In genomic region chr1:171258429-171258828, GRCh38 we compare ENCODE assay signal across 23 cellular contexts. TPM values are rescaled to one million over a fixed set of nuclear protein-coding genes. Genes with fewer than 3 reads are reported as not detected.
DNase-seq lines count a peak whose midpoint lies in the region; ATAC-seq, FAIRE-seq and TF ChIP-seq lines count a peak whose summit lies in the region.
"Had no signal": no experiment of that assay in that cellular context is flagged by ENCODE, and none has a peak within 500 bp of the region (broad histone marks: within the 10 kb centered on the region; RNA-seq: fewer than 3 reads in every experiment).

No MANE protein-coding gene starts in this region.

- no peak overlapping the region for H4K8ac ChIP-seq in H1 (ENCODE audit: extremely low read depth, insufficient read depth, low read length)

- H3K27me3 Mint-ChIP-seq in neural progenitor cell (ENCODE audit: insufficient read depth, low read depth) (peaks cover 6% of the 10 kb centered on the region), Calu3 (ENCODE audit: unreplicated experiment) (peaks cover 14% of the 10 kb centered on the region)
- peaks cover 10 to 22% (median 16%) of the 10 kb centered on the region in 5 donors for H3K27me3 Mint-ChIP-seq in naive thymus-derived CD4-positive, alpha-beta T cell

- H4K91ac ChIP-seq in H1 (replicated peaks; ENCODE audit: insufficient read length, low read length): peak overlapping the region; percentile 5

- peaks cover 0 to 14% (median 0%) of the 10 kb centered on the region in 12 donors for H3K4me1 ChIP-seq in heart left ventricle
- peaks cover 9 to 16% (median 14%) of the 10 kb centered on the region in 4 experiments for H3K4me1 ChIP-seq in H1 (replicated peaks in 1 of 4; ENCODE audit: control insufficient read depth in 3 of 4, insufficient read depth in 4 of 4, low read length in 3 of 4)
- peaks cover 24% of the 10 kb centered on the region for H3K4me1 ChIP-seq in neural progenitor cell
- peaks cover 5% of the 10 kb centered on the region for H3K4me1 ChIP-seq in upper lobe of right lung
- H3K4me1 ChIP-seq in naive thymus-derived CD4-positive, alpha-beta T cell (ENCODE audit: control insufficient read depth in 2 of 2, insufficient read depth in 2 of 2, low read length in 2 of 2): no peaks in the 10 kb centered on the region
- H3K4me1 ChIP-seq: BLaER1 had no signal

- no peaks in the 10 kb centered on the region for H3K79me1 ChIP-seq in H1 (ENCODE audit: low read depth, low read length)

- H3K56ac ChIP-seq in H1 (replicated peaks; ENCODE audit: insufficient read length, low read depth, low read length): no peak overlapping the region

- H3K9me3 Mint-ChIP-seq in neural progenitor cell: no peaks in the 10 kb centered on the region
- peaks cover 0 to 2% (median 0%) of the 10 kb centered on the region in 11 donors for H3K9me3 Mint-ChIP-seq in naive thymus-derived CD4-positive, alpha-beta T cell
- H3K9me3 Mint-ChIP-seq in Calu3 (ENCODE audit: low read depth, unreplicated experiment): no peaks in the 10 kb centered on the region
- H3K9me3 Mint-ChIP-seq: CD8-positive, alpha-beta T cell had no signal

- TF ChIP-seq POLR2A in heart left ventricle (IDR thresholded peaks at IDR 0.05): no peak
- TF ChIP-seq POLR2A in H1 (IDR thresholded peaks at IDR 0.05; ENCODE audit: control extremely low read depth in 1 of 2, low read depth in 2 of 2, low read length in 2 of 2): no peak

- no peak overlapping the region for H3K27ac Mint-ChIP-seq in neural progenitor cell
- H3K27ac Mint-ChIP-seq in naive thymus-derived CD4-positive, alpha-beta T cell: no peak overlapping the region
- H3K27ac Mint-ChIP-seq in Calu3 (ENCODE audit: unreplicated experiment): no peak overlapping the region
- H3K27ac Mint-ChIP-seq: CD8-positive, alpha-beta T cell had no signal

- WGBS in heart left ventricle, 4 donors: 68 to 79% (median 79%) methylated on average over 3 of the region's 3 CpGs
- WGBS in H1 (ENCODE audit: extremely low coverage in 1 of 2, insufficient coverage in 1 of 2, insufficient read length in 1 of 2, insufficient replicate concordance in 2 of 2, low coverage in 1 of 2, low lambda C conversion rate in 2 of 2, missing lambda C conversion rate in 1 of 2), 2 experiments: 82% methylated on average over 3 of the region's 3 CpGs; no CpG with 5 or more reads in 1 of the 2 experiments

- H3K4me2 ChIP-seq in H1 (ENCODE audit: insufficient read depth in 1 of 2, low read depth in 2 of 2, low read length in 2 of 2) (no peak overlapping the region; a peak in 1 of 4 replicates), neural progenitor cell (peak overlapping the region; percentile 60)
- H3K4me2 ChIP-seq: BLaER1 had no signal

- peak overlapping the region in 1 of 12 donors; percentile 15 for H3K4me3 ChIP-seq in heart left ventricle
- H3K4me3 ChIP-seq in H1 (ENCODE audit: extremely low read depth in 1 of 4, insufficient read depth in 2 of 4, low read depth in 3 of 4, low read length in 4 of 4): no peak overlapping the region
- peak overlapping the region; percentile 4 for H3K4me3 ChIP-seq in neural progenitor cell
- no peak overlapping the region for H3K4me3 ChIP-seq in upper lobe of right lung
- no peak overlapping the region for H3K4me3 ChIP-seq in naive thymus-derived CD4-positive, alpha-beta T cell (ENCODE audit: low read length)
- H3K4me3 ChIP-seq: BLaER1, GM12878, K562 had no signal

- no peaks in the 10 kb centered on the region for H3K36me3 ChIP-seq in heart left ventricle
- no peaks in the 10 kb centered on the region for H3K36me3 ChIP-seq in H1 (ENCODE audit: control insufficient read depth in 2 of 4, insufficient read depth in 4 of 4, low read length in 3 of 4)
- H3K36me3 ChIP-seq in neural progenitor cell: no peaks in the 10 kb centered on the region
- H3K36me3 ChIP-seq in upper lobe of right lung: no peaks in the 10 kb centered on the region
- H3K36me3 ChIP-seq in naive thymus-derived CD4-positive, alpha-beta T cell (ENCODE audit: control insufficient read depth in 2 of 3, insufficient read depth in 3 of 3, low read length in 3 of 3): no peaks in the 10 kb centered on the region
- H3K36me3 ChIP-seq: BLaER1 had no signal

- TF ChIP-seq EP300 in H1 (IDR thresholded peaks at IDR 0.05; ENCODE audit: borderline replicate concordance in 1 of 2, low read depth in 2 of 2, low read length in 2 of 2): no peak

- H2BK20ac ChIP-seq in H1 (ENCODE audit: low read length): peak overlapping the region; percentile 48

- CTCF ChIA-PET in H1 (lab: Charles Lee; ENCODE audit: partially characterized antibody): interaction anchor here (0.5 to 11.5 kb wide), 10 partner anchors 12 to 1822 kb away, joined by 3 to 78 read pairs (median 4); partner anchors contain the start of genes FMO1 and FMO4
- CTCF ChIA-PET in naive thymus-derived CD4-positive, alpha-beta T cell (lab: Charles Lee): no interaction called here
- CTCF ChIA-PET in Calu3 (lab: Charles Lee): interaction anchor here (0.7 kb wide), 1 partner anchor 13 kb away, joined by 3 read pairs; no protein-coding TSS in a partner anchor

- no peaks in the 10 kb centered on the region for H4K20me1 ChIP-seq in H1 (replicated peaks in 1 of 2; ENCODE audit: control insufficient read depth in 1 of 2, insufficient read depth in 2 of 2, low read length in 2 of 2)
- no peaks in the 10 kb centered on the region for H4K20me1 ChIP-seq in neural progenitor cell (ENCODE audit: low read depth)
- H4K20me1 ChIP-seq: BLaER1 had no signal

- ATAC-seq in left ventricle myocardium superior: peak; percentile 14
- ATAC-seq in heart left ventricle: no peak
- no peak for ATAC-seq in esophagus mucosa
- ATAC-seq in upper lobe of right lung: no peak
- no peak for ATAC-seq in naive thymus-derived CD4-positive, alpha-beta T cell
- ATAC-seq: CD8-positive, alpha-beta T cell; GM12878; K562; PC-3 had no signal

- H2BK15ac ChIP-seq in H1 (ENCODE audit: low read length): no peak overlapping the region

- H3K18ac ChIP-seq in H1 (ENCODE audit: extremely low read depth, low read length): peak overlapping the region; percentile 82

- H3K79me2 ChIP-seq in H1 (ENCODE audit: control insufficient read depth in 1 of 2, insufficient read depth in 2 of 2, low read length in 2 of 2): no peaks in the 10 kb centered on the region
- H3K79me2 ChIP-seq in neural progenitor cell (ENCODE audit: low read depth): no peaks in the 10 kb centered on the region

- no peak overlapping the region for H4K5ac ChIP-seq in H1 (ENCODE audit: insufficient read length, low read depth, low read length)

- H2AK5ac ChIP-seq in H1 (ENCODE audit: low read depth, low read length): 0 out of 2 replicates have a peak overlapping the region, but pooled peaks have one; percentile 41

- H3K9me3 ChIP-seq in heart left ventricle (no peaks in the 10 kb centered on the region), H1 (ENCODE audit: insufficient read depth in 2 of 2, low read depth in 1 of 2, low read length in 1 of 2) (no peaks in the 10 kb centered on the region), neural progenitor cell (ENCODE audit: low read depth) (no peaks in the 10 kb centered on the region), upper lobe of right lung (no peaks in the 10 kb centered on the region)
- no peaks in the 10 kb centered on the region for H3K9me3 ChIP-seq in naive thymus-derived CD4-positive, alpha-beta T cell (ENCODE audit: control insufficient read depth in 2 of 3, low read length in 3 of 3)
- H3K9me3 ChIP-seq: BLaER1 had no signal

- BruUV-seq in Calu3 (replicated peaks; lab: Mats Ljungman, UMichigan): no TSS peak

- H3K36me3 Mint-ChIP-seq in neural progenitor cell: no peaks in the 10 kb centered on the region
- no peaks in the 10 kb centered on the region for H3K36me3 Mint-ChIP-seq in naive thymus-derived CD4-positive, alpha-beta T cell
- H3K36me3 Mint-ChIP-seq in Calu3 (ENCODE audit: insufficient read depth, unreplicated experiment): no peaks in the 10 kb centered on the region
- H3K36me3 Mint-ChIP-seq: CD8-positive, alpha-beta T cell had no signal

- no peak overlapping the region for H3K14ac ChIP-seq in H1 (ENCODE audit: insufficient read length)

- POLR2A ChIA-PET in H1 (lab: Charles Lee; ENCODE audit: partially characterized antibody): interaction anchor here (1.1 kb wide), 1 partner anchor 39 kb away, joined by 5 read pairs; no protein-coding TSS in a partner anchor
- POLR2A ChIA-PET in naive thymus-derived CD4-positive, alpha-beta T cell (lab: Charles Lee): no interaction called here

- peak overlapping the region; percentile 47 for H2BK120ac ChIP-seq in H1 (replicated peaks; ENCODE audit: low read depth, low read length)

- FAIRE-seq in H1 (lab: Jason Lieb, UNC): no peak
- FAIRE-seq: G401.6, GM12878, K562 had no signal

- H3K23me2 ChIP-seq in H1 (ENCODE audit: low read depth, low read length): no peaks in the 10 kb centered on the region

- H2AFZ ChIP-seq in H1 (ENCODE audit: low read length): 0 out of 2 replicates have a peak overlapping the region, but pooled peaks have one; percentile 19
- H2AFZ ChIP-seq in neural progenitor cell (replicated peaks): peak overlapping the region; percentile 81

- intact Hi-C loops in left ventricle myocardium superior (cut with micrococcal nuclease) (no loop called here), heart left ventricle (cut with DNase I) (no loop called here), upper lobe of right lung (cut with DNase I) (no loop called here), Calu3 (cut with micrococcal nuclease; ENCODE audit: unreplicated experiment) (no loop called here)
- intact Hi-C loops in naive thymus-derived CD4-positive, alpha-beta T cell (cut with micrococcal nuclease): no loop called here

- no peak overlapping the region for H3K23ac ChIP-seq in H1 (ENCODE audit: insufficient read length)

- DNase-seq in left ventricle myocardium superior (no peak), heart left ventricle (no peak), H1 (ENCODE audit: low read depth in 1 of 2, low spot score in 2 of 2) (no peak), neural progenitor cell (ENCODE audit: low spot score) (peak; percentile 17), upper lobe of right lung (no peak), Calu3 (no peak)
- no peak for DNase-seq in naive thymus-derived CD4-positive, alpha-beta T cell
- DNase-seq: CD8-positive, alpha-beta T cell; DMS79 treated with DMSO at 0.1 percent for 48 hours; HCEC 1CT; NCI-H1436; NCI-H2029; NCI-H2171 treated with DMSO at 0.1 percent for 48 hours; NCI-H446 treated with DMSO at 0.1 percent for 48 hours; PC-3 had no signal

- no peak overlapping the region for H3K4ac ChIP-seq in H1 (replicated peaks; ENCODE audit: insufficient read length, low read depth, low read length)

- no peak overlapping the region for H2BK5ac ChIP-seq in H1 (ENCODE audit: low read depth, low read length)

- 0 out of 2 replicates have a peak overlapping the region, but pooled peaks have one; percentile 11 for H2BK12ac ChIP-seq in H1 (ENCODE audit: low read depth, low read length)

- H3K27me3 ChIP-seq in heart left ventricle (peaks cover 0 to 8% (median 0%) of the 10 kb centered on the region in 9 donors), H1 (replicated peaks in 1 of 4; ENCODE audit: control insufficient read depth in 3 of 4, extremely low read depth in 1 of 4, insufficient read depth in 3 of 4, low read length in 3 of 4) (no peaks in the 10 kb centered on the region), neural progenitor cell (no peaks in the 10 kb centered on the region), upper lobe of right lung (no peaks in the 10 kb centered on the region)
- H3K27me3 ChIP-seq in naive thymus-derived CD4-positive, alpha-beta T cell (ENCODE audit: control insufficient read depth in 2 of 2, insufficient read depth in 2 of 2, low read length in 2 of 2): no peaks in the 10 kb centered on the region
- H3K27me3 ChIP-seq: BLaER1 had no signal

- H3K4me1 Mint-ChIP-seq in neural progenitor cell (peaks cover 6% of the 10 kb centered on the region), Calu3 (ENCODE audit: low read depth, unreplicated experiment) (no peaks in the 10 kb centered on the region)
- no peaks in the 10 kb centered on the region for H3K4me1 Mint-ChIP-seq in naive thymus-derived CD4-positive, alpha-beta T cell

- TF ChIP-seq RAD21 in H1 (IDR thresholded peaks at IDR 0.05 in 1 of 2, conservative IDR thresholded peaks at IDR 0.05 in 1 of 2; ENCODE audit: low read depth in 2 of 2, low read length in 2 of 2): no peak

- no peak for TF ChIP-seq CTCF in heart left ventricle (IDR thresholded peaks at IDR 0.05)
- TF ChIP-seq CTCF in H1 (IDR thresholded peaks at IDR 0.05; ENCODE audit: control extremely low read depth in 1 of 3, insufficient read depth in 1 of 3, low read depth in 1 of 3, low read length in 3 of 3): no peak
- no peak for TF ChIP-seq CTCF in neural progenitor cell (IDR thresholded peaks at IDR 0.05)
- no peak for TF ChIP-seq CTCF in upper lobe of right lung (IDR thresholded peaks at IDR 0.05)
- no peak for TF ChIP-seq CTCF in Calu3 (IDR thresholded peaks at IDR 0.05; ENCODE audit: unreplicated experiment)

- no peak overlapping the region for H3K4me3 Mint-ChIP-seq in neural progenitor cell
- H3K4me3 Mint-ChIP-seq in naive thymus-derived CD4-positive, alpha-beta T cell: no peak overlapping the region
- no peak overlapping the region for H3K4me3 Mint-ChIP-seq in Calu3 (ENCODE audit: low read depth, unreplicated experiment)
- H3K4me3 Mint-ChIP-seq: CD8-positive, alpha-beta T cell had no signal

- H3K9ac ChIP-seq in H1 (replicated peaks in 1 of 4; ENCODE audit: extremely low read depth in 1 of 4, low read depth in 3 of 4, low read length in 3 of 4): no peak overlapping the region
- no peak overlapping the region for H3K9ac ChIP-seq in neural progenitor cell
- H3K9ac ChIP-seq: BLaER1 had no signal

- H3K27ac ChIP-seq in heart left ventricle (peak overlapping the region in 6 of 12 donors; percentile 4 to 70 (median 49)), H1 (ENCODE audit: low read depth, low read length) (no peak overlapping the region), neural progenitor cell (no peak overlapping the region), upper lobe of right lung (no peak overlapping the region)
- H3K27ac ChIP-seq in naive thymus-derived CD4-positive, alpha-beta T cell (ENCODE audit: low read depth, low read length): no peak overlapping the region
- H3K27ac ChIP-seq: BLaER1, HL-60, RWPE1 had no signal

- peaks cover 18% of the 10 kb centered on the region for H3F3A ChIP-seq in neural progenitor cell (ENCODE audit: low read depth)

RNA-seq across cellular contexts. Expression of gene FMO1, which starts 10.1 kb away (rescaled TPM):
- total RNA-seq in left ventricle myocardium superior: 0.59 TPM
- 1 to 10 TPM in 2 of 9 donors, under 1 TPM in 6, not detected in 1; 0.23 to 7.0 (median 0.59) TPM for total RNA-seq in heart left ventricle
- polyA plus RNA-seq in heart left ventricle: under 1 TPM in 1 of 2 donors, not detected in 1; 0.15 TPM
- total RNA-seq in H1 (2021; fragmentation: NEBNext Ultra II Directional; extraction: Animal tissue kit (Norgen Biotek cat#: 25700)): 0.36 TPM in 1 of 2 replicates, not detected in the other
- polyA plus RNA-seq in H1 (2011; rRNA removed): 0.03 and 0.11 TPM in 2 replicates
- polyA plus RNA-seq in H1 (2011; cell fraction: cytosol; rRNA removed): 0.13 TPM
- polyA plus RNA-seq in H1 (2011; cell fraction: nucleus; rRNA removed): 0.77 TPM
- polyA plus RNA-seq in H1 (2012, experiment 1 of 2): 0.11 to 0.27 TPM in 2 of 4 replicates, not detected in the others
- not detected for polyA plus RNA-seq in H1 (2012, experiment 2 of 2)
- polyA plus RNA-seq in H1 (2013, experiment 1 of 2): 0.02 TPM
- polyA plus RNA-seq in H1 (2013, experiment 2 of 2): 0.04 TPM
- 0.47 TPM in 1 of 2 replicates, not detected in the other for polyA minus RNA-seq in H1 (2011; rRNA and poly(A)+ RNA removed)
- not detected for polyA minus RNA-seq in H1 (2011; cell fraction: cytosol; rRNA and poly(A)+ RNA removed)
- polyA minus RNA-seq in H1 (2011; cell fraction: nucleus; rRNA and poly(A)+ RNA removed): not detected
- 0.12 TPM in 1 of 2 replicates, not detected in the other for total RNA-seq in neural progenitor cell (ENCODE audit: low replicate concordance)
- total RNA-seq in esophagus mucosa: 1.8 TPM
- 1.3 TPM for total RNA-seq in upper lobe of right lung
- total RNA-seq in naive thymus-derived CD4-positive, alpha-beta T cell: not detected
- not detected for polyA plus RNA-seq in naive thymus-derived CD4-positive, alpha-beta T cell
- total RNA-seq in Calu3 (2022): not detected in 2 replicates
- total RNA-seq: A172; CD8-positive, alpha-beta T cell; GM12878; K562; PC-3 had no signal
- polyA plus RNA-seq: GM12878, K562 had no signal

RNA-seq across cellular contexts. Expression of gene FMO4, which starts 55.6 kb away (rescaled TPM):
- total RNA-seq in left ventricle myocardium superior: 2.2 TPM
- total RNA-seq in heart left ventricle: 10 to 100 TPM in 1 of 9 donors, 1 to 10 TPM in 8; 2.7 to 10.1 (median 5.9) TPM
- 1 to 10 TPM; 1.9 to 4.9 TPM for polyA plus RNA-seq in heart left ventricle
- total RNA-seq in H1 (2021; fragmentation: NEBNext Ultra II Directional; extraction: Animal tissue kit (Norgen Biotek cat#: 25700)): 2.2 and 2.3 TPM in 2 replicates
- polyA plus RNA-seq in H1 (2011; rRNA removed): 0.88 and 1.5 TPM in 2 replicates
- 2.0 TPM for polyA plus RNA-seq in H1 (2011; cell fraction: cytosol; rRNA removed)
- polyA plus RNA-seq in H1 (2011; cell fraction: nucleus; rRNA removed): 0.86 TPM
- polyA plus RNA-seq in H1 (2012, experiment 1 of 2): 1.3 to 1.7 TPM (median 1.4 TPM) in 4 replicates
- 0.62 TPM for polyA plus RNA-seq in H1 (2012, experiment 2 of 2)
- polyA plus RNA-seq in H1 (2013, experiment 1 of 2): 2.1 TPM
- 1.9 TPM for polyA plus RNA-seq in H1 (2013, experiment 2 of 2)
- 1.4 and 1.9 TPM in 2 replicates for polyA minus RNA-seq in H1 (2011; rRNA and poly(A)+ RNA removed)
- polyA minus RNA-seq in H1 (2011; cell fraction: cytosol; rRNA and poly(A)+ RNA removed): 2.1 TPM
- polyA minus RNA-seq in H1 (2011; cell fraction: nucleus; rRNA and poly(A)+ RNA removed): 3.4 TPM
- total RNA-seq in neural progenitor cell (ENCODE audit: low replicate concordance): 3.9 and 8.3 TPM in 2 replicates
- 1.9 TPM for total RNA-seq in esophagus mucosa
- total RNA-seq in upper lobe of right lung: 4.3 TPM
- 1 to 10 TPM; 1.2 to 3.7 (median 3.3) TPM for total RNA-seq in naive thymus-derived CD4-positive, alpha-beta T cell
- 1 to 10 TPM; 2.0 to 2.8 TPM for polyA plus RNA-seq in naive thymus-derived CD4-positive, alpha-beta T cell
- total RNA-seq in Calu3 (2022): 2.5 and 3.4 TPM in 2 replicates
